In the genomic region with DNA sequence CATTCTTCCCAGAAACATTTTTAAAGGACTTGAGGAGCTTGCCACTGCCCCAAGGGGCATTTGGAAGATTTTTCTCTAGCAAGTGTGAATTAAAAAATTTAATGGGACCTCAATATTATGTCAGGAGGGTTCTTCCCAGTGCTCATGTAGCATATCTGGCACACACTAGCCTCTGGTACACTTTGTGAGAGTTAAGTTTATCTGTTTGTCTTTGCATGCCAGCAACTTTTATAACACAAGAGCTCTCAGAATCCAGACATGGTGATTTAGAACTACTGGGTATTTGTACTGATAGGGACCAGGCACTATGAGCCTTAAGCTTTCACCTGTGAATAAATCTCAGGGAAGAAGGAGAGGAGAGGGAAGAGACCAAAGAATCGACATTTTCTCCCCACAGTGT, we compare ENCODE assay signal across 39 cellular contexts. TPM values are rescaled to one million over a fixed set of nuclear protein-coding genes. Genes with fewer than 3 reads are reported as not detected.
"Had no signal": no experiment of that assay in that cellular context is flagged by ENCODE, and none has a peak within 500 bp of the region (broad histone marks: within the 10 kb centered on the region; RNA-seq: fewer than 3 reads in every experiment).

No MANE protein-coding gene starts in this region.

- H3K9me3 ChIP-seq: adrenal gland, ascending aorta, body of pancreas, breast epithelium had no signal

- H3K27ac ChIP-seq: adrenal gland, ascending aorta, body of pancreas, brain microvascular endothelial cell, breast epithelium, cardiac muscle cell had no signal

- DNase-seq: activated effector memory CD4-positive, alpha-beta T cell treated with anti-CD3 and anti-CD28 coated beads, Interleukin-2, amount 50 U/mL, for 16 hours; activated effector memory CD4-positive, alpha-beta T cell treated with Interleukin-2 at 50 U/mL for 16 hours; activated gamma-delta T cell; activated gamma-delta T cell treated with Interleukin-2 at 50 U/mL for 16 hours; activated naive CD4-positive, alpha-beta T cell; activated naive CD4-positive, alpha-beta T cell treated with anti-CD3 and anti-CD28 coated beads for 36 hours; activated naive CD4-positive, alpha-beta T cell treated with anti-CD3 and anti-CD28 coated beads, Interleukin-2, amount 10 ng/mL, durations not matched to agents 7 days and 5 days; activated naive CD4-positive, alpha-beta T cell treated with anti-CD3 and anti-CD28 coated beads, Interleukin-2, amount 50 U/mL, for 16 hours; activated naive CD4-positive, alpha-beta T cell treated with Interleukin-2 at 50 U/mL for 16 hours; activated naive CD8-positive, alpha-beta T cell treated with anti-CD3 and anti-CD28 coated beads for 36 hours; activated naive CD8-positive, alpha-beta T cell treated with anti-CD3 and anti-CD28 coated beads, Interleukin-2, amount 10 ng/mL, durations not matched to agents 7 days and 5 days; activated naive CD8-positive, alpha-beta T cell treated with anti-CD3 and anti-CD28 coated beads, Interleukin-2, amount 50 U/mL, for 24 hours; activated T-cell treated with anti-CD3 and anti-CD28 coated beads, Interleukin-2, amount 50 U/mL, for 1 hour; activated T-cell treated with anti-CD3 and anti-CD28 coated beads, Interleukin-2, amount 50 U/mL, for 24 hours; activated T-cell treated with anti-CD3 and anti-CD28 coated beads, Interleukin-2, amount 50 U/mL, for 4 hours; activated T-cell treated with anti-CD3 and anti-CD28 coated beads, Interleukin-2, amount 50 U/mL, for 48 hours; activated T-cell treated with anti-CD3 and anti-CD28 coated beads, Interleukin-2, amount 50 U/mL, for 72 hours; adrenal gland; amniotic stem cell; amygdala; anterior cingulate cortex; aorta; body of pancreas; brain microvascular endothelial cell; caudate nucleus; central memory CD4-positive, alpha-beta T cell; cerebellar nuclear complex had no signal

- H3K4me3 ChIP-seq: adrenal gland, ascending aorta, body of pancreas, breast epithelium, cardiac muscle cell had no signal

- H3K27me3 ChIP-seq: ascending aorta, body of pancreas, brain microvascular endothelial cell, cardiac muscle cell had no signal

- H3K36me3 ChIP-seq: adrenal gland, ascending aorta, brain microvascular endothelial cell, breast epithelium, cardiac muscle cell had no signal

- H3K4me1 ChIP-seq: adrenal gland, ascending aorta, body of pancreas, breast epithelium had no signal

- ATAC-seq: activated naive CD4-positive, alpha-beta T cell treated with anti-CD3 and anti-CD28 coated beads, Interleukin-2, amount 50 U/mL, for 72 hours; activated naive CD8-positive, alpha-beta T cell treated with anti-CD3 and anti-CD28 coated beads, Interleukin-2, amount 50 U/mL, for 24 hours; activated T-cell treated with anti-CD3 and anti-CD28 coated beads, Interleukin-2, amount 50 U/mL, for 4 hours; activated T-cell treated with anti-CD3 and anti-CD28 coated beads, Interleukin-2, amount 50 U/mL, for 72 hours; activated T-helper 17 cell treated with anti-CD3 and anti-CD28 coated beads, Interleukin-2, amount 50 U/mL, for 72 hours; body of pancreas had no signal

RNA-seq across cellular contexts. Expression of gene SPINT3, which starts 12.9 kb away (rescaled TPM):
- total RNA-seq: activated naive CD4-positive, alpha-beta T cell treated with anti-CD3 and anti-CD28 coated beads for 36 hours; activated naive CD4-positive, alpha-beta T cell treated with anti-CD3 and anti-CD28 coated beads, Interleukin-2, amount 50 U/mL, for 72 hours; activated naive CD8-positive, alpha-beta T cell treated with anti-CD3 and anti-CD28 coated beads for 36 hours; activated naive CD8-positive, alpha-beta T cell treated with anti-CD3 and anti-CD28 coated beads, Interleukin-2, amount 10 ng/mL, durations not matched to agents 7 days and 5 days; activated T-cell treated with anti-CD3 and anti-CD28 coated beads, Interleukin-2, amount 50 U/mL, for 4 hours; activated T-cell treated with anti-CD3 and anti-CD28 coated beads, Interleukin-2, amount 50 U/mL, for 72 hours; activated T-helper 1 cell treated with anti-CD3 and anti-CD28 coated beads, Interleukin-12 subunit alpha, Interleukin-12 subunit beta, Interleukin-2, Interleukin-4 antibody, amounts not matched to agents 30 ng/mL and 10 ng/mL and 1 ng/mL, durations not matched to agents 14 hours and 24 hours and 36 hours; activated T-helper 17 cell treated with anti-CD3 and anti-CD28 coated beads, Interleukin-2, amount 50 U/mL, for 72 hours; activated T-helper 2 cell treated with anti-CD3 and anti-CD28 coated beads, Interferon-gamma antibody, Interleukin-2, Interleukin-4, amounts not matched to agents 10 μg/mL and 5 μg/mL and 100 μg/mL, durations not matched to agents 14 hours and 24 hours and 36 hours; adrenal gland; aorta; ascending aorta; astrocyte; body of pancreas; breast epithelium; bronchial epithelial cell; cardiac muscle cell; cardiac septum; cerebellum; chondrocyte had no signal

RNA-seq across cellular contexts. Expression of gene WFDC2, which starts 33.0 kb away (rescaled TPM):
- total RNA-seq: activated naive CD8-positive, alpha-beta T cell treated with anti-CD3 and anti-CD28 coated beads, Interleukin-2, amount 10 ng/mL, durations not matched to agents 7 days and 5 days; activated T-helper 1 cell treated with anti-CD3 and anti-CD28 coated beads, Interleukin-12 subunit alpha, Interleukin-12 subunit beta, Interleukin-2, Interleukin-4 antibody, amounts not matched to agents 30 ng/mL and 10 ng/mL and 1 ng/mL, durations not matched to agents 14 hours and 24 hours and 36 hours; activated T-helper 2 cell treated with anti-CD3 and anti-CD28 coated beads, Interferon-gamma antibody, Interleukin-2, Interleukin-4, amounts not matched to agents 10 μg/mL and 5 μg/mL and 100 μg/mL, durations not matched to agents 14 hours and 24 hours and 36 hours; bronchial epithelial cell; chondrocyte had no signal

RNA-seq across cellular contexts. Expression of gene WFDC6, which starts 36.7 kb away (rescaled TPM):
- total RNA-seq: activated naive CD4-positive, alpha-beta T cell treated with anti-CD3 and anti-CD28 coated beads for 36 hours; activated naive CD4-positive, alpha-beta T cell treated with anti-CD3 and anti-CD28 coated beads, Interleukin-2, amount 50 U/mL, for 72 hours; activated naive CD8-positive, alpha-beta T cell treated with anti-CD3 and anti-CD28 coated beads for 36 hours; activated naive CD8-positive, alpha-beta T cell treated with anti-CD3 and anti-CD28 coated beads, Interleukin-2, amount 10 ng/mL, durations not matched to agents 7 days and 5 days; activated T-cell treated with anti-CD3 and anti-CD28 coated beads, Interleukin-2, amount 50 U/mL, for 4 hours; activated T-cell treated with anti-CD3 and anti-CD28 coated beads, Interleukin-2, amount 50 U/mL, for 72 hours; activated T-helper 1 cell treated with anti-CD3 and anti-CD28 coated beads, Interleukin-12 subunit alpha, Interleukin-12 subunit beta, Interleukin-2, Interleukin-4 antibody, amounts not matched to agents 30 ng/mL and 10 ng/mL and 1 ng/mL, durations not matched to agents 14 hours and 24 hours and 36 hours; activated T-helper 17 cell treated with anti-CD3 and anti-CD28 coated beads, Interleukin-2, amount 50 U/mL, for 72 hours; activated T-helper 2 cell treated with anti-CD3 and anti-CD28 coated beads, Interferon-gamma antibody, Interleukin-2, Interleukin-4, amounts not matched to agents 10 μg/mL and 5 μg/mL and 100 μg/mL, durations not matched to agents 14 hours and 24 hours and 36 hours; adrenal gland; aorta; ascending aorta; astrocyte; body of pancreas; breast epithelium; bronchial epithelial cell; cardiac muscle cell; cardiac septum; cerebellum; chondrocyte had no signal

RNA-seq across cellular contexts. Expression of gene EPPIN, which starts 44.6 kb away (rescaled TPM):
- total RNA-seq: activated naive CD4-positive, alpha-beta T cell treated with anti-CD3 and anti-CD28 coated beads for 36 hours; activated naive CD4-positive, alpha-beta T cell treated with anti-CD3 and anti-CD28 coated beads, Interleukin-2, amount 50 U/mL, for 72 hours; activated naive CD8-positive, alpha-beta T cell treated with anti-CD3 and anti-CD28 coated beads for 36 hours; activated naive CD8-positive, alpha-beta T cell treated with anti-CD3 and anti-CD28 coated beads, Interleukin-2, amount 10 ng/mL, durations not matched to agents 7 days and 5 days; activated T-cell treated with anti-CD3 and anti-CD28 coated beads, Interleukin-2, amount 50 U/mL, for 4 hours; activated T-cell treated with anti-CD3 and anti-CD28 coated beads, Interleukin-2, amount 50 U/mL, for 72 hours; activated T-helper 1 cell treated with anti-CD3 and anti-CD28 coated beads, Interleukin-12 subunit alpha, Interleukin-12 subunit beta, Interleukin-2, Interleukin-4 antibody, amounts not matched to agents 30 ng/mL and 10 ng/mL and 1 ng/mL, durations not matched to agents 14 hours and 24 hours and 36 hours; activated T-helper 17 cell treated with anti-CD3 and anti-CD28 coated beads, Interleukin-2, amount 50 U/mL, for 72 hours; activated T-helper 2 cell treated with anti-CD3 and anti-CD28 coated beads, Interferon-gamma antibody, Interleukin-2, Interleukin-4, amounts not matched to agents 10 μg/mL and 5 μg/mL and 100 μg/mL, durations not matched to agents 14 hours and 24 hours and 36 hours; adrenal gland; aorta; ascending aorta; astrocyte; body of pancreas; breast epithelium; bronchial epithelial cell; cardiac muscle cell; cardiac septum; cerebellum; chondrocyte had no signal
